Comparison of ENCODE assay signal across 22 cellular contexts in genomic region chr10:76175533-76176165, GRCh38.
"Had no signal": no experiment of that assay in that cellular context is flagged by ENCODE, and none has a peak within 500 bp of the region (broad histone marks: within the 10 kb centered on the region; RNA-seq: fewer than 3 reads in every experiment).

No MANE protein-coding gene starts in this region.

- DNase-seq: effector memory CD4-positive, alpha-beta T cell; esophagus squamous epithelium; foreskin fibroblast; glutamatergic neuron; left lung; mesenchymal stem cell; midbrain; nucleus accumbens; ovary; right cardiac atrium; small intestine; stimulated activated CD4-positive, alpha-beta T cell treated with anti-CD3 and anti-CD28 coated beads, Interleukin-12 subunit alpha, Interleukin-12 subunit beta, amount 100 ng/mL, for 4 hours; stimulated activated naive CD4-positive, alpha-beta T cell; stomach; transverse colon had no signal

- H3K27me3 Mint-ChIP-seq: natural killer cell treated with Interleukin-12 subunit alpha and Interleukin-12 subunit beta and Interleukin-15 and Interleukin-18, amount 100 ng/mL, for 72 hours had no signal

- H3K27ac ChIP-seq: epithelial cell of prostate, esophagus squamous epithelium, gastroesophageal sphincter, left lung, neural progenitor cell, ovary, stomach, thoracic aorta, transverse colon had no signal

- H3K36me3 ChIP-seq: esophagus squamous epithelium, gastroesophageal sphincter, left lung, neural progenitor cell, ovary, stomach, thoracic aorta, transverse colon had no signal

- FAIRE-seq: keratinocyte, small intestine had no signal

- H3K27ac Mint-ChIP-seq: natural killer cell treated with Interleukin-12 subunit alpha and Interleukin-12 subunit beta and Interleukin-15 and Interleukin-18, amount 100 ng/mL, for 72 hours; neural progenitor cell had no signal

- H3K27me3 ChIP-seq: esophagus squamous epithelium, gastroesophageal sphincter, left lung, neural progenitor cell, ovary, stomach, transverse colon had no signal

- H3K36me3 Mint-ChIP-seq: natural killer cell treated with Interleukin-12 subunit alpha and Interleukin-12 subunit beta and Interleukin-15 and Interleukin-18, amount 100 ng/mL, for 72 hours had no signal

- H3K4me3 ChIP-seq: esophagus squamous epithelium, gastroesophageal sphincter, left lung, lung, neural progenitor cell, ovary, stomach, thoracic aorta, transverse colon had no signal

- H3K9me3 Mint-ChIP-seq: natural killer cell treated with Interleukin-12 subunit alpha and Interleukin-12 subunit beta and Interleukin-15 and Interleukin-18, amount 100 ng/mL, for 72 hours had no signal

- ATAC-seq: gastroesophageal sphincter; left lung; natural killer cell treated with Interleukin-12 subunit alpha and Interleukin-12 subunit beta and Interleukin-15 and Interleukin-18, amount 100 ng/mL, for 72 hours had no signal

- H3K9me3 ChIP-seq: esophagus squamous epithelium, gastroesophageal sphincter, left lung, ovary, stomach, thoracic aorta, transverse colon had no signal

- H3K4me3 Mint-ChIP-seq: natural killer cell treated with Interleukin-12 subunit alpha and Interleukin-12 subunit beta and Interleukin-15 and Interleukin-18, amount 100 ng/mL, for 72 hours; neural progenitor cell had no signal

- H3K4me1 ChIP-seq: gastroesophageal sphincter, left lung, stomach, transverse colon had no signal
